Comparison of ENCODE assay signal across 8 cellular contexts in genomic region chr6:111604259-111605099, GRCh38. TPM values are rescaled to one million over a fixed set of nuclear protein-coding genes. Genes with fewer than 3 reads are reported as not detected.
A peak's percentile ranks its signal among the peaks of the same experiment; 100 is the strongest.
DNase-seq lines count a peak whose midpoint lies in the region; ATAC-seq, FAIRE-seq and TF ChIP-seq lines count a peak whose summit lies in the region.

No MANE protein-coding gene starts in this region.

- POLR2A ChIA-PET in CD8-positive, alpha-beta memory T cell (lab: Charles Lee) = interaction anchor here (0.6 to 3.0 kb wide), 2 partner anchors 51 to 121 kb away, joined by 3 to 18 read pairs; partner anchors contain the start of gene REV3L

- H3K9me2 ChIP-seq in MM.1S (replicated peaks; ENCODE audit: insufficient read depth, low read length) = no peaks in the 10 kb centered on the region

- peak overlapping the region; percentile 82 for H3K4me2 ChIP-seq in MM.1S (ENCODE audit: low read depth, low read length)
- peak overlapping the region; percentile 97 for H3K4me2 ChIP-seq in keratinocyte (ENCODE audit: control insufficient read depth, extremely low read depth, insufficient read depth, low read depth, low read length)

- H3K4me3 ChIP-seq in CD8-positive, alpha-beta memory T cell (ENCODE audit: low read length) = peak overlapping the region; percentile 77
- H3K4me3 ChIP-seq in MM.1S (ENCODE audit: low read length) (peak overlapping the region; percentile 81), breast epithelium (peak overlapping the region; percentile 55 to 76 (median 60)), keratinocyte (ENCODE audit: control insufficient read depth in 2 of 3, extremely low read depth in 1 of 3, insufficient read depth in 2 of 3, low read depth in 1 of 3, low read length in 3 of 3) (peak overlapping the region; percentile 74 to 99 (median 99)), skin epidermis (peak overlapping the region; percentile 38 to 64 (median 53))

- TF ChIP-seq POLR2A in breast epithelium (IDR thresholded peaks at IDR 0.05) (no peak), GM12891 (IDR thresholded peaks at IDR 0.05; ENCODE audit: low read depth, low read length) (no peak)

- H3K9me3 Mint-ChIP-seq in CD8-positive, alpha-beta memory T cell = no peaks in the 10 kb centered on the region

- no peak for TF ChIP-seq CTCF in MM.1S (IDR thresholded peaks at IDR 0.05; ENCODE audit: low read length)
- TF ChIP-seq CTCF in breast epithelium (IDR thresholded peaks at IDR 0.05) = peak in 1 of 3 donors; percentile 3
- no peak for TF ChIP-seq CTCF in keratinocyte (optimal IDR thresholded peaks at IDR 0.05 in 1 of 3, IDR thresholded peaks at IDR 0.05 in 1 of 3, conservative IDR thresholded peaks at IDR 0.05 in 1 of 3; ENCODE audit: extremely low read depth in 1 of 3, insufficient read depth in 2 of 3, low read length in 3 of 3)

- peaks cover 14% of the 10 kb centered on the region for H3K4me1 ChIP-seq in CD8-positive, alpha-beta memory T cell (ENCODE audit: insufficient read depth, low read length)
- H3K4me1 ChIP-seq in MM.1S (ENCODE audit: low read length) = peaks cover 6% of the 10 kb centered on the region
- H3K4me1 ChIP-seq in breast epithelium = peaks cover 15 to 25% of the 10 kb centered on the region in 2 donors
- peaks cover 47% of the 10 kb centered on the region for H3K4me1 ChIP-seq in keratinocyte (ENCODE audit: control insufficient read depth, extremely low read depth, insufficient read depth, low read length)

- peaks cover 2% of the 10 kb centered on the region for H3K9me1 ChIP-seq in keratinocyte (ENCODE audit: control insufficient read depth, extremely low read depth, insufficient read depth, low read length)

- peak overlapping the region; percentile 82 for H2AFZ ChIP-seq in MM.1S (ENCODE audit: low read length)
- H2AFZ ChIP-seq in keratinocyte (ENCODE audit: control insufficient read depth, low read length) = no peak overlapping the region

- intact Hi-C loops in breast epithelium (cut with DNase I; ENCODE audit: low total_unique reads) = loop anchor here (10.0 kb wide), 1 partner anchor 120 kb away; the partner anchor contains the start of gene REV3L

- peaks cover 48 to 67% (median 64%) of the 10 kb centered on the region in 3 donors for H3K4me1 Mint-ChIP-seq in CD8-positive, alpha-beta memory T cell

- no peak for ATAC-seq in HG02870 (IDR thresholded peaks at IDR 0.05; ENCODE audit: unreplicated experiment)

- no peak overlapping the region for H3K27ac ChIP-seq in CD8-positive, alpha-beta memory T cell (ENCODE audit: low read depth, low read length)
- H3K27ac ChIP-seq in MM.1S (ENCODE audit: low read length) (no peak overlapping the region), breast epithelium (peak overlapping the region; percentile 97 to 99), keratinocyte (ENCODE audit: control insufficient read depth, insufficient read depth, low read length) (peak overlapping the region; percentile 100), skin epidermis (peak overlapping the region; percentile 62 to 98 (median 92))

- no peaks in the 10 kb centered on the region for H3K27me3 ChIP-seq in CD8-positive, alpha-beta memory T cell (ENCODE audit: insufficient read depth, low read length, poor library complexity, severe bottlenecking)
- no peaks in the 10 kb centered on the region for H3K27me3 ChIP-seq in MM.1S (replicated peaks; ENCODE audit: insufficient read depth, low read length)
- no peaks in the 10 kb centered on the region for H3K27me3 ChIP-seq in breast epithelium
- H3K27me3 ChIP-seq in keratinocyte (ENCODE audit: control insufficient read depth, extremely low read depth, insufficient read depth, low read length) = no peaks in the 10 kb centered on the region

- H3K27me3 Mint-ChIP-seq in CD8-positive, alpha-beta memory T cell = peaks cover 0 to 1% of the 10 kb centered on the region in 2 donors

- H4K20me1 ChIP-seq in MM.1S (ENCODE audit: insufficient read depth, low read length) (no peaks in the 10 kb centered on the region), keratinocyte (ENCODE audit: control insufficient read depth, extremely low read depth, insufficient read depth, low read length) (no peaks in the 10 kb centered on the region)

- CTCF ChIA-PET in CD8-positive, alpha-beta memory T cell (lab: Charles Lee) = interaction anchor here (1.3 kb wide), 2 partner anchors 345 to 439 kb away, joined by 3 to 4 read pairs; a partner anchor contains a TSS

- no peaks in the 10 kb centered on the region for H3K36me3 ChIP-seq in CD8-positive, alpha-beta memory T cell (ENCODE audit: insufficient read depth, low read length)
- H3K36me3 ChIP-seq in MM.1S (replicated peaks; ENCODE audit: insufficient read depth, low read length) (no peaks in the 10 kb centered on the region), breast epithelium (no peaks in the 10 kb centered on the region), keratinocyte (ENCODE audit: control insufficient read depth in 2 of 2, extremely low read depth in 1 of 2, insufficient read depth in 2 of 2, low read length in 2 of 2) (peaks cover 7 to 28% of the 10 kb centered on the region in 2 experiments)

- H3K9ac ChIP-seq in MM.1S (ENCODE audit: low read length) (peak overlapping the region; percentile 67; the same call in 1 of the 2 replicates), keratinocyte (ENCODE audit: control insufficient read depth, extremely low read depth, insufficient read depth, low read length) (peak overlapping the region; percentile 99)

- FAIRE-seq in keratinocyte (lab: Jason Lieb, UNC) = peak; percentile 83
- FAIRE-seq in GM12891 (lab: Jason Lieb, UNC) = no peak

- H3K79me2 ChIP-seq in MM.1S (ENCODE audit: low read length) (peaks cover 23% of the 10 kb centered on the region), keratinocyte (ENCODE audit: control insufficient read depth, insufficient read depth, low read length) (peaks cover 61% of the 10 kb centered on the region)

- peaks cover 0 to 9% (median 0%) of the 10 kb centered on the region in 3 donors for H3K36me3 Mint-ChIP-seq in CD8-positive, alpha-beta memory T cell

- H3F3A ChIP-seq in MM.1S (ENCODE audit: insufficient read depth, low read length) = peaks cover 16% of the 10 kb centered on the region

- DNase-seq in CD8-positive, alpha-beta memory T cell = no peak
- no peak for DNase-seq in MM.1S
- peak in 1 of 2 donors; percentile 47 for DNase-seq in breast epithelium (ENCODE audit: low spot score in 2 of 2)
- no peak for DNase-seq in keratinocyte (ENCODE audit: low read depth, low spot score)
- DNase-seq in NCI-H1436 treated with DMSO at 0.1 percent for 48 hours (lab: John Stamatoyannopoulos, UW) = no peak
- DNase-seq in GM12891 (ENCODE audit: insufficient read length, low spot score) = no peak

- no peaks in the 10 kb centered on the region for H3K9me3 ChIP-seq in CD8-positive, alpha-beta memory T cell (ENCODE audit: low read length)
- no peaks in the 10 kb centered on the region for H3K9me3 ChIP-seq in MM.1S (replicated peaks; ENCODE audit: insufficient read depth, low read length)
- no peaks in the 10 kb centered on the region for H3K9me3 ChIP-seq in breast epithelium
- no peaks in the 10 kb centered on the region for H3K9me3 ChIP-seq in keratinocyte (ENCODE audit: control insufficient read depth, low read depth, low read length)

- peak overlapping the region in 7 of 8 donors; percentile 22 to 96 (median 92) for H3K27ac Mint-ChIP-seq in CD8-positive, alpha-beta memory T cell

- dilution Hi-C loops in keratinocyte (cut with MboI; ENCODE audit: extremely low pct_ligation_motif_present, low sequenced_read_pairs) = no loop called here

- H3K4me3 Mint-ChIP-seq in CD8-positive, alpha-beta memory T cell = peak overlapping the region; percentile 86 to 98 (median 93)

TF ChIP-seq in GM12891, 5 proteins besides CTCF, POLR2A, EP300 and RAD21:
- TF ChIP-seq PAX5 (IDR thresholded peaks at IDR 0.05; ENCODE audit: insufficient read depth, low read length, severe bottlenecking) (no peak), POLR2AphosphoS5 (IDR thresholded peaks at IDR 0.05; ENCODE audit: low read depth, low read length) (no peak), POU2F2 (IDR thresholded peaks at IDR 0.05; ENCODE audit: low read depth, low read length) (no peak), SPI1 (IDR thresholded peaks at IDR 0.05; ENCODE audit: low read depth, low read length) (no peak), TAF1 (IDR thresholded peaks at IDR 0.05; ENCODE audit: low read depth, low read length) (no peak)

RNA-seq across cellular contexts. Expression of gene TRAF3IP2, which starts 1.2 kb away (rescaled TPM):
- 10 to 100 TPM; 11.3 to 12.2 TPM for total RNA-seq in CD8-positive, alpha-beta memory T cell
- polyA plus RNA-seq in CD8-positive, alpha-beta memory T cell = 20.3 TPM
- 10 to 100 TPM; 28.2 to 42.9 (median 41.6) TPM for total RNA-seq in breast epithelium
- 76.8 to 81.6 TPM (median 81.1 TPM) in 3 replicates for polyA plus RNA-seq in keratinocyte
- polyA plus RNA-seq in keratinocyte (2011; ENCODE audit: low read depth) = 47.7 TPM
- polyA plus RNA-seq in keratinocyte (2011; cell fraction: cytosol; rRNA removed) = 83.9 and 87.4 TPM in 2 replicates
- 81.5 and 96.9 TPM in 2 replicates for polyA plus RNA-seq in keratinocyte (2011; cell fraction: nucleus; rRNA removed)
- polyA plus RNA-seq in keratinocyte (2012; ENCODE audit: low replicate concordance) = 74.8 and 75.5 TPM in 2 replicates
- 89.6 to 152 TPM (median 117 TPM) in 3 replicates for polyA minus RNA-seq in keratinocyte
- polyA minus RNA-seq in keratinocyte (2011; cell fraction: cytosol; rRNA and poly(A)+ RNA removed) = 76.4 TPM
- polyA minus RNA-seq in keratinocyte (2011; cell fraction: nucleus; rRNA and poly(A)+ RNA removed) = 48.5 and 58.3 TPM in 2 replicates
- 32.1 TPM for polyA plus RNA-seq in GM12891 (2012; ENCODE audit: low read depth, missing spikeins)

Comparison
In these comparisons a context has a peak if more than half of its experiments do, and no peak if none do; other contexts are left out.
1. H3K27ac ChIP-seq: peak in breast epithelium (2 of 2), keratinocyte (single experiment) and skin epidermis (21 of 21); none in CD8-positive, alpha-beta memory T cell (single experiment) and MM.1S (single experiment).
2. Peak in every context shown above with its lines, with median percentiles within 50 percentile points of each other: H3K4me3 ChIP-seq.